ENCODE assay signal across 30 cellular contexts in the genomic region with DNA sequence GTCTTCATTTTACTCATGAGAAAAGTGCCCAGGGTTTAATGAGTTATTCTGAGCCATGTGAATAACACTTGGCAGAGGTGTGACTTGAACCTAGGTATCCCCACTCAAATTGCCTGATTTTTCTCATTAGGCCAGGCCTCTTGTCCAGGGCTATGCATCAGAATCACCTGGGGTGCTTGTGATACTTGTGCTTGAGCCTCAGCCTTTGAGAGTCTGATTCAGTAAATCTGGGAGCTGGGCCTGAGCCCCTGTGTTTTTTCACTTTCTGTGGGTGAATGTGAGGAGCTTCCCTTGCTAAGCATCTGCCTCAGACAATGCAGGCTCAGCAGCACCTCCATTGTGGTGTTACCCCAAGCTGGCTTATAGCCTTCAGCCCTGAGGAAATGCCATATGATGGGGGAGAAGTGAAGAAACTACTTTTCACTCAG.
DNase-seq lines count a peak whose midpoint lies in the region; ATAC-seq, FAIRE-seq and TF ChIP-seq lines count a peak whose summit lies in the region.
"Had no signal": no experiment of that assay in that cellular context is flagged by ENCODE, and none has a peak within 500 bp of the region (broad histone marks: within the 10 kb centered on the region; RNA-seq: fewer than 3 reads in every experiment).

No MANE protein-coding gene starts in this region.

- no peaks in the 10 kb centered on the region for H3K27me3 ChIP-seq in IMR-90 (ENCODE audit: control insufficient read depth, insufficient read depth, low read length)
- H3K27me3 ChIP-seq: BE2C, brain microvascular endothelial cell, sigmoid colon had no signal

- H3K27ac ChIP-seq in IMR-90 (ENCODE audit: insufficient read depth, low read length), result no peak overlapping the region
- H3K27ac ChIP-seq in RWPE1, result no peak overlapping the region
- H3K27ac ChIP-seq: A549, brain microvascular endothelial cell, sigmoid colon had no signal

- no TSS peak for BruUV-seq in IMR-90 (replicated peaks; lab: Mats Ljungman, UMichigan)

- DNase-seq in GM12891 (ENCODE audit: insufficient read length, low spot score) (no peak), IMR-90 (no peak), RWPE1 (ENCODE audit: low spot score) (no peak), hippocampal formation (lab: John Stamatoyannopoulos, UW) (no peak), occipital lobe (lab: John Stamatoyannopoulos, UW) (no peak)
- DNase-seq: activated CD4-positive, alpha-beta T cell treated with anti-CD3 and anti-CD28 coated beads, Interleukin-2, amount 50 U/mL, for 48 hours; activated gamma-delta T cell; activated naive CD8-positive, alpha-beta T cell treated with anti-CD3 and anti-CD28 coated beads, Interleukin-2, amount 50 U/mL, for 24 hours; BE2C; brain microvascular endothelial cell; effector memory CD8-positive, alpha-beta T cell; hypothalamus; left ventricle myocardium superior; NCI-H1092; NCI-H1930; NCI-H2227 treated with DMSO at 0.1 percent for 48 hours; NCI-H748 treated with DMSO at 0.1 percent for 48 hours; sigmoid colon; stimulated activated CD4-positive, alpha-beta T cell treated with anti-CD3 and anti-CD28 coated beads, Interleukin-15, amount 100 ng/mL, for 24 hours; stimulated activated CD8-positive, alpha-beta memory T cell treated with anti-CD3 and anti-CD28 coated beads, Interleukin-4, amount 100 ng/mL, for 48 hours had no signal

- H2AFZ ChIP-seq in IMR-90 (replicated peaks; ENCODE audit: low read length, poor library complexity), result peak overlapping the region; percentile 63

- H2AK9ac ChIP-seq in IMR-90 (replicated peaks; ENCODE audit: low read depth, low read length, poor library complexity), result no peak overlapping the region

- peak overlapping the region; percentile 77; the same call in 1 of the 2 replicates for H2BK20ac ChIP-seq in IMR-90 (ENCODE audit: low read depth, low read length)

- H3K79me1 ChIP-seq in IMR-90 (ENCODE audit: low read depth in 1 of 2, low read length in 2 of 2), result no peaks in the 10 kb centered on the region

- H3K4ac ChIP-seq in IMR-90 (ENCODE audit: low read depth, low read length), result peak overlapping the region; percentile 76; the same call in 1 of the 2 replicates

- FAIRE-seq in GM12891 (lab: Jason Lieb, UNC), result peak; percentile 86
- FAIRE-seq: A549, colon, frontal cortex, islet of Langerhans had no signal

- no peak for TF ChIP-seq RAD21 in IMR-90 (IDR thresholded peaks at IDR 0.05; ENCODE audit: low read length)

- in situ Hi-C loops in IMR-90 (cut with MboI; ENCODE audit: low sequenced_read_pairs), result no loop called here

- TF ChIP-seq POLR2A in GM12891 (IDR thresholded peaks at IDR 0.05; ENCODE audit: low read depth, low read length) (no peak), IMR-90 (IDR thresholded peaks at IDR 0.05; ENCODE audit: low read depth, low read length) (no peak)

- H2BK5ac ChIP-seq in IMR-90 (ENCODE audit: low read depth, low read length, poor library complexity, severe bottlenecking), result no peak overlapping the region

- H3K4me1 ChIP-seq in IMR-90 (ENCODE audit: control insufficient read depth, insufficient read depth, low read length), result peaks cover 10% of the 10 kb centered on the region

- no peak overlapping the region for H3K23ac ChIP-seq in IMR-90 (ENCODE audit: low read depth, low read length)

- intact Hi-C loops in IMR-90 (cut with micrococcal nuclease), result no loop called here

- H3K9me1 ChIP-seq in IMR-90 (ENCODE audit: insufficient read depth, low read length), result peaks cover 15% of the 10 kb centered on the region; the same call in 1 of the 2 replicates

- H3K36me3 ChIP-seq in IMR-90 (ENCODE audit: control insufficient read depth, insufficient read depth, low read length), result no peaks in the 10 kb centered on the region
- H3K36me3 ChIP-seq: BE2C, brain microvascular endothelial cell, sigmoid colon had no signal

- H3K9ac ChIP-seq in IMR-90 (ENCODE audit: low read depth, low read length), result no peak overlapping the region

- peak overlapping the region; percentile 5 to 61; a peak in 2 of 4 replicates for H4K8ac ChIP-seq in IMR-90 (ENCODE audit: low read depth in 2 of 2, low read length in 2 of 2)

- peak overlapping the region; percentile 14; the same call in 1 of the 2 replicates for H3K56ac ChIP-seq in IMR-90 (ENCODE audit: extremely low read depth, insufficient read depth, low read length)

- no peak overlapping the region; the same call in 2 of the 3 replicates for H2BK15ac ChIP-seq in IMR-90 (ENCODE audit: low read depth, low read length)

- H4K20me1 ChIP-seq in IMR-90 (ENCODE audit: insufficient read depth, low read length), result no peaks in the 10 kb centered on the region

- H3K4me2 ChIP-seq in IMR-90 (ENCODE audit: low read depth, low read length), result no peak overlapping the region
- H3K4me2 ChIP-seq: A549 had no signal

- H2AK5ac ChIP-seq in IMR-90 (ENCODE audit: low read depth, low read length), result peak overlapping the region; percentile 62; the same call in 1 of the 2 replicates

- H3K18ac ChIP-seq in IMR-90 (ENCODE audit: low read depth, low read length), result peak overlapping the region; percentile 76

- peak overlapping the region; percentile 93 for H2BK120ac ChIP-seq in IMR-90 (ENCODE audit: low read depth, low read length)

- H3K4me3 ChIP-seq in IMR-90 (ENCODE audit: insufficient read depth, low read depth, low read length), result no peak overlapping the region
- H3K4me3 ChIP-seq: A549, sigmoid colon had no signal

- H4K5ac ChIP-seq in IMR-90 (ENCODE audit: low read depth, low read length), result peak overlapping the region; percentile 29

- no peaks in the 10 kb centered on the region for H3K9me3 ChIP-seq in IMR-90 (ENCODE audit: control insufficient read depth, insufficient read depth, low read length)
- H3K9me3 ChIP-seq: A549, BE2C, sigmoid colon had no signal

- peak overlapping the region; percentile 60; the same call in 1 of the 2 replicates for H3K14ac ChIP-seq in IMR-90 (replicated peaks; ENCODE audit: low read depth, low read length)

- POLR2A ChIA-PET in IMR-90 (lab: Charles Lee; ENCODE audit: unreplicated experiment) (no interaction called here), RWPE1 (lab: Yijun Ruan, JAX; ENCODE audit: low non-redundant PET) (no interaction called here)

- dilution Hi-C loops in IMR-90 (cut with HindIII; ENCODE audit: low sequenced_read_pairs, unreplicated experiment), result no loop called here

- peak overlapping the region; percentile 79 for H4K91ac ChIP-seq in IMR-90 (ENCODE audit: insufficient read depth, low read depth, low read length)

- CTCF ChIA-PET in IMR-90 (lab: Yijun Ruan, JAX), result no interaction called here
- CTCF ChIA-PET in RWPE1 (lab: Yijun Ruan, JAX), result no interaction called here

- ATAC-seq in GM19395 (IDR thresholded peaks at IDR 0.05; ENCODE audit: unreplicated experiment), result peak; percentile 49
- ATAC-seq in HG02852 (IDR thresholded peaks at IDR 0.05; ENCODE audit: unreplicated experiment), result peak; percentile 51
- no peak for ATAC-seq in IMR-90 (ENCODE audit: low read depth)
- ATAC-seq in GM21737 (IDR thresholded peaks at IDR 0.05; ENCODE audit: unreplicated experiment), result no peak
- ATAC-seq: A549; activated naive CD8-positive, alpha-beta T cell treated with anti-CD3 and anti-CD28 coated beads, Interleukin-2, amount 50 U/mL, for 24 hours; effector memory CD8-positive, alpha-beta T cell; esophagus mucosa; HCT116; left ventricle myocardium superior; WTC11 had no signal

- no peak for TF ChIP-seq CTCF in IMR-90 (conservative IDR thresholded peaks at IDR 0.05; ENCODE audit: low read depth, low read length)
- TF ChIP-seq CTCF in RWPE1 (conservative IDR thresholded peaks at IDR 0.05; ENCODE audit: low read depth), result no peak

TF ChIP-seq in GM12891, 5 proteins besides CTCF, POLR2A, EP300 and RAD21:
- TF ChIP-seq SPI1 (IDR thresholded peaks at IDR 0.05; ENCODE audit: low read depth, low read length), result no peak
- TF ChIP-seq POLR2AphosphoS5 (IDR thresholded peaks at IDR 0.05; ENCODE audit: low read depth, low read length), result no peak
- TF ChIP-seq TAF1 (IDR thresholded peaks at IDR 0.05; ENCODE audit: low read depth, low read length), result no peak
- TF ChIP-seq POU2F2 (IDR thresholded peaks at IDR 0.05; ENCODE audit: low read depth, low read length), result no peak
- no peak for TF ChIP-seq PAX5 (IDR thresholded peaks at IDR 0.05; ENCODE audit: insufficient read depth, low read length, severe bottlenecking)
TF ChIP-seq in GM12891: peak in this region for 0.

TF ChIP-seq in IMR-90, 13 proteins besides CTCF, POLR2A, EP300 and RAD21:
- no peak for TF ChIP-seq ELK1 (IDR thresholded peaks at IDR 0.05; ENCODE audit: borderline replicate concordance, low read depth, low read length)
- TF ChIP-seq FOS (IDR thresholded peaks at IDR 0.05; ENCODE audit: low read depth, low read length), result no peak
- TF ChIP-seq CHD1 (IDR thresholded peaks at IDR 0.05; ENCODE audit: low read depth, low read length), result no peak
- no peak for TF ChIP-seq NFE2L2 (IDR thresholded peaks at IDR 0.05; ENCODE audit: low read depth, low read length)
- no peak for TF ChIP-seq RCOR1 (IDR thresholded peaks at IDR 0.05; ENCODE audit: insufficient replicate concordance, low read length)
- no peak for TF ChIP-seq BHLHE40 (IDR thresholded peaks at IDR 0.05; ENCODE audit: low read depth, low read length)
- TF ChIP-seq, protein P1, sequence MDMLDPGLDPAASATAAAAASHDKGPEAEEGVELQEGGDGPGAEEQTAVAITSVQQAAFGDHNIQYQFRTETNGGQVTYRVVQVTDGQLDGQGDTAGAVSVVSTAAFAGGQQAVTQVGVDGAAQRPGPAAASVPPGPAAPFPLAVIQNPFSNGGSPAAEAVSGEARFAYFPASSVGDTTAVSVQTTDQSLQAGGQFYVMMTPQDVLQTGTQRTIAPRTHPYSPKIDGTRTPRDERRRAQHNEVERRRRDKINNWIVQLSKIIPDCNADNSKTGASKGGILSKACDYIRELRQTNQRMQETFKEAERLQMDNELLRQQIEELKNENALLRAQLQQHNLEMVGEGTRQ (IDR thresholded peaks at IDR 0.05; ENCODE audit: low read depth, low read length), result no peak
- TF ChIP-seq RFX5 (IDR thresholded peaks at IDR 0.05; ENCODE audit: low read depth, low read length), result no peak

Comparison
In these comparisons a context has a peak if more than half of its experiments do, and no peak if none do; other contexts are left out.
1. ATAC-seq: peak in GM19395 (single experiment) and HG02852 (single experiment); none in IMR-90 (single experiment) and GM21737 (single experiment).